ENCODE assay signal across 10 cellular contexts in the genomic region with DNA sequence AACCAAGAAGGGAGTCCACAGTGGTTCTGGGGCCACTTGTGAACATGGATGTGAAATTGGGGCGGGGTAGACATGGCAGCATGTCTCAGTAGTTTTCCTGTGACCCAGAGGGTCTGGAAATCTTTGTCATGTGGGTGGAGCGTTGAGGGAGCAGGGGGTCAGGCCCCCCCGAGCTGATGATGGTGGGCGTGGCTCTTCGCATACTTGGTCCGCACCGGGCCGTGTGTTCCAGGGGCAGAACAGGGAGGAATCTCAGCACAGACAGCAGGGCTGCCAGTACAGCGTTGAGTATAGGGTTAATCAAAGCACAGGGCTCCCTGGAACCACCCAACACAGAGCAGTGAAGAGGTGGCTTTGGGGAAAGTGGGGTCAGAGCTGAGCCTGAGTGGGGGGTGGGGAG.
A peak's percentile ranks its signal among the peaks of the same experiment; 100 is the strongest.
DNase-seq lines count a peak whose midpoint lies in the region; ATAC-seq and TF ChIP-seq lines count a peak whose summit lies in the region.
"Had no signal": no experiment of that assay in that cellular context is flagged by ENCODE, and none has a peak within 500 bp of the region (broad histone marks: within the 10 kb centered on the region; RNA-seq: fewer than 3 reads in every experiment).

No MANE protein-coding gene starts in this region.

- peak overlapping the region; percentile 67 for H3K4me3 Mint-ChIP-seq in activated CD4-positive, alpha-beta T cell treated with anti-CD3 and anti-CD28 coated beads, Interleukin-2, amount 10 ng/mL, durations not matched to agents 24 days and 14 days
- no peak overlapping the region for H3K4me3 Mint-ChIP-seq in activated naive CD8-positive, alpha-beta T cell treated with anti-CD3 and anti-CD28 coated beads for 36 hours
- peak overlapping the region; percentile 73 to 85 for H3K4me3 Mint-ChIP-seq in stimulated activated naive CD8-positive, alpha-beta T cell treated with anti-CD3 and anti-CD28 coated beads, Interleukin-15, amount 100 ng/mL, for 72 hours

- H3K36me3 ChIP-seq in lower lobe of right lung = peaks cover 7% of the 10 kb centered on the region

- H3K27me3 ChIP-seq in lower lobe of right lung (ENCODE audit: low read depth) = no peaks in the 10 kb centered on the region

- intact Hi-C loops in activated CD4-positive, alpha-beta T cell treated with anti-CD3 and anti-CD28 coated beads, Interleukin-2, amount 10 ng/mL, durations not matched to agents 24 days and 14 days (cut with micrococcal nuclease) = loop anchor here (5.0 kb wide), 1 partner anchor 36 kb away; no protein-coding TSS in a partner anchor
- intact Hi-C loops in lower lobe of right lung (cut with DNase I) = no loop called here

- no peak for DNase-seq in activated CD4-positive, alpha-beta T cell treated with anti-CD3 and anti-CD28 coated beads, Interleukin-2, amount 10 ng/mL, durations not matched to agents 24 days and 14 days
- DNase-seq in activated CD4-positive, alpha-beta T cell treated with anti-CD3 and anti-CD28 coated beads for 1 hour = no peak
- DNase-seq in activated naive CD8-positive, alpha-beta T cell treated with anti-CD3 and anti-CD28 coated beads for 36 hours = no peak
- DNase-seq in lower lobe of right lung (no peak), AML-193 (lab: John Stamatoyannopoulos, UW) (no peak)
- DNase-seq in stimulated activated naive CD8-positive, alpha-beta T cell treated with anti-CD3 and anti-CD28 coated beads, Interleukin-15, amount 100 ng/mL, for 72 hours = no peak
- DNase-seq in stimulated activated CD4-positive, alpha-beta T cell treated with anti-CD3 and anti-CD28 coated beads, Interleukin-1b, Interleukin-23, amount 100 ng/mL, for 48 hours = no peak
- DNase-seq: cerebellar nuclear complex, small intestine had no signal

- ATAC-seq in lower lobe of right lung = no peak
- no peak for ATAC-seq in stimulated activated naive CD8-positive, alpha-beta T cell treated with anti-CD3 and anti-CD28 coated beads, Interleukin-15, amount 100 ng/mL, for 72 hours
- ATAC-seq in HG03432 (IDR thresholded peaks at IDR 0.05; ENCODE audit: unreplicated experiment) = no peak

- H3K9me3 Mint-ChIP-seq in activated CD4-positive, alpha-beta T cell treated with anti-CD3 and anti-CD28 coated beads, Interleukin-2, amount 10 ng/mL, durations not matched to agents 24 days and 14 days = no peaks in the 10 kb centered on the region
- no peaks in the 10 kb centered on the region for H3K9me3 Mint-ChIP-seq in activated naive CD8-positive, alpha-beta T cell treated with anti-CD3 and anti-CD28 coated beads for 36 hours
- H3K9me3 Mint-ChIP-seq in stimulated activated naive CD8-positive, alpha-beta T cell treated with anti-CD3 and anti-CD28 coated beads, Interleukin-15, amount 100 ng/mL, for 72 hours = no peaks in the 10 kb centered on the region

- H3K27me3 Mint-ChIP-seq in activated CD4-positive, alpha-beta T cell treated with anti-CD3 and anti-CD28 coated beads, Interleukin-2, amount 10 ng/mL, durations not matched to agents 24 days and 14 days = no peaks in the 10 kb centered on the region
- no peaks in the 10 kb centered on the region for H3K27me3 Mint-ChIP-seq in activated naive CD8-positive, alpha-beta T cell treated with anti-CD3 and anti-CD28 coated beads for 36 hours
- H3K27me3 Mint-ChIP-seq in stimulated activated naive CD8-positive, alpha-beta T cell treated with anti-CD3 and anti-CD28 coated beads, Interleukin-15, amount 100 ng/mL, for 72 hours = no peaks in the 10 kb centered on the region

- no peak for TF ChIP-seq CTCF in lower lobe of right lung (IDR thresholded peaks at IDR 0.05)

- no peak overlapping the region for H3K4me3 ChIP-seq in lower lobe of right lung

- H3K4me1 Mint-ChIP-seq in activated CD4-positive, alpha-beta T cell treated with anti-CD3 and anti-CD28 coated beads, Interleukin-2, amount 10 ng/mL, durations not matched to agents 24 days and 14 days = peaks cover 82% of the 10 kb centered on the region
- peaks cover 80% of the 10 kb centered on the region for H3K4me1 Mint-ChIP-seq in activated naive CD8-positive, alpha-beta T cell treated with anti-CD3 and anti-CD28 coated beads for 36 hours
- H3K4me1 Mint-ChIP-seq in stimulated activated naive CD8-positive, alpha-beta T cell treated with anti-CD3 and anti-CD28 coated beads, Interleukin-15, amount 100 ng/mL, for 72 hours = peaks cover 98% of the 10 kb centered on the region

- no peaks in the 10 kb centered on the region for H3K9me3 ChIP-seq in lower lobe of right lung

- peaks cover 74% of the 10 kb centered on the region for H3K4me1 ChIP-seq in lower lobe of right lung

- peak overlapping the region; percentile 73 for H3K27ac Mint-ChIP-seq in activated CD4-positive, alpha-beta T cell treated with anti-CD3 and anti-CD28 coated beads, Interleukin-2, amount 10 ng/mL, durations not matched to agents 24 days and 14 days
- peak overlapping the region; percentile 13 for H3K27ac Mint-ChIP-seq in activated naive CD8-positive, alpha-beta T cell treated with anti-CD3 and anti-CD28 coated beads for 36 hours
- peak overlapping the region; percentile 92 to 93 for H3K27ac Mint-ChIP-seq in stimulated activated naive CD8-positive, alpha-beta T cell treated with anti-CD3 and anti-CD28 coated beads, Interleukin-15, amount 100 ng/mL, for 72 hours

- H3K36me3 Mint-ChIP-seq in activated CD4-positive, alpha-beta T cell treated with anti-CD3 and anti-CD28 coated beads, Interleukin-2, amount 10 ng/mL, durations not matched to agents 24 days and 14 days (ENCODE audit: low read depth) = peaks cover 43% of the 10 kb centered on the region
- H3K36me3 Mint-ChIP-seq in activated naive CD8-positive, alpha-beta T cell treated with anti-CD3 and anti-CD28 coated beads for 36 hours = peaks cover 29% of the 10 kb centered on the region

- H3K27ac ChIP-seq in lower lobe of right lung = peak overlapping the region; percentile 59

Comparison
In these comparisons a context has a peak if more than half of its experiments do, and no peak if none do; other contexts are left out.
1. H3K27ac Mint-ChIP-seq: peak in every context shown above with its lines; median percentile 92 in stimulated activated naive CD8-positive, alpha-beta T cell treated with anti-CD3 and anti-CD28 coated beads, Interleukin-15, amount 100 ng/mL, for 72 hours; 73 in activated CD4-positive, alpha-beta T cell treated with anti-CD3 and anti-CD28 coated beads, Interleukin-2, amount 10 ng/mL, durations not matched to agents 24 days and 14 days; 13 in activated naive CD8-positive, alpha-beta T cell treated with anti-CD3 and anti-CD28 coated beads for 36 hours.